ENCODE assay signal across 20 cellular contexts in the genomic region with DNA sequence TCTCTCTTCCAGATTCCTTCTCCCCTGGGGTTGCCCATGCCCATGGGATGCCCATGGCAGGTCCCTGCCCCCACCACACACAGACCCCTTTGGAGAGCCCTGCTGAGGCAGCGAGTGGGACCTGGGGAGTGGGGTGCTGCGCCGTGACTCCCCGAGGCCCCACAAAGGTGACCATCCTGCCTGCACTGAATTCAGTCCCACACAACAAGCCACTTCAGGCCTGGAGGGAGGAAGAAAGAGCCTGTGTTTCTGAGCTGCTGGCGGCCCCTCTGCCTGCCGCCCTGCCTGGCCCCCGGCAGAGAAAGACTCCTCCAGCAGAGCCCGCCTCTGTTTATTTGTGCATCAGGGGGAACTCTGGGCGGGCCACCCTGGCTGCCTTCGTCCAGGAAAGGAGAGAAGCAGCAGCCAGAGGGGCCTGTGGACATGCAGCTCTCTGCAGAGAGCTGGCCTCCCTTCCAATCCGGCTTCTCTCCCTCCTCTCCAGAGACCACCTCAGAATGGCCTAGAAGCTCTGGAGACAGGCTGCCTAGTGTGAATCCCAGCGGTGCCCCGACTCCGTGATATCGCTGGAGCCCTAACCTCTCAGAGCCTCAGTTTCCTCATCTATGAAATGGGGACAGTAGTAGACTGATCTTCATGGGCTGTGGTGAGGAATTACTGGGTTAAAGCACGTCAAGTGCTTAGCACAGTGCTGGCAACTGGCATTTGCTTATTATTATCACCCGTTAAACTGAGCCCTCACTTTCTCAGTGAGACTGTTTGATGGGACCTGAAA.
"Had no signal": no experiment of that assay in that cellular context is flagged by ENCODE, and none has a peak within 500 bp of the region (broad histone marks: within the 10 kb centered on the region; RNA-seq: fewer than 3 reads in every experiment).

No MANE protein-coding gene starts in this region.

- H3K4me1 ChIP-seq: body of pancreas, pancreas, thyroid gland had no signal

- ATAC-seq: activated CD8-positive, alpha-beta memory T cell treated with anti-CD3 and anti-CD28 coated beads, Interleukin-2, amount 10 ng/mL, durations not matched to agents 7 days and 5 days; body of pancreas; left colon; pancreas; stimulated activated memory B cell treated with anti-CD40 and anti-IgM and Interleukin-4, amounts not matched to agents 10 μg/mL and 1 μg/mL and 100 μg/mL, for 72 hours had no signal

- DNase-seq: activated CD4-positive, alpha-beta memory T cell treated with anti-CD3 and anti-CD28 coated beads for 36 hours; activated CD8-positive, alpha-beta memory T cell treated with anti-CD3 and anti-CD28 coated beads, Interleukin-2, amount 10 ng/mL, durations not matched to agents 7 days and 5 days; activated naive CD4-positive, alpha-beta T cell treated with anti-CD3 and anti-CD28 coated beads for 36 hours; activated T-cell treated with anti-CD3 and anti-CD28 coated beads, Interleukin-2, amount 50 U/mL, for 1 hour; body of pancreas; central memory CD4-positive, alpha-beta T cell; erythroblast; foreskin melanocyte; hippocampal formation; left colon; spleen; stimulated activated CD4-positive, alpha-beta T cell treated with anti-CD3 and anti-CD28 coated beads, Interleukin-4, amount 100 ng/mL, for 4 hours; SW 1271; T-helper 2 cell; thyroid gland had no signal

- H3K4me3 ChIP-seq: body of pancreas, pancreas, spleen, thyroid gland had no signal

- H3K27ac ChIP-seq: body of pancreas, neutrophil, pancreas, spleen, thyroid gland, VCaP had no signal

- H3K36me3 ChIP-seq: neutrophil, pancreas, spleen, thyroid gland had no signal

- H3K4me3 Mint-ChIP-seq: activated CD4-positive, alpha-beta memory T cell treated with anti-CD3 and anti-CD28 coated beads for 36 hours; activated CD8-positive, alpha-beta memory T cell treated with anti-CD3 and anti-CD28 coated beads, Interleukin-2, amount 10 ng/mL, durations not matched to agents 7 days and 5 days; activated naive CD4-positive, alpha-beta T cell treated with anti-CD3 and anti-CD28 coated beads for 36 hours; stimulated activated memory B cell treated with anti-CD40 and anti-IgM and Interleukin-4, amounts not matched to agents 10 μg/mL and 1 μg/mL and 100 μg/mL, for 72 hours had no signal

- H3K36me3 Mint-ChIP-seq: activated CD4-positive, alpha-beta memory T cell treated with anti-CD3 and anti-CD28 coated beads for 36 hours; activated CD8-positive, alpha-beta memory T cell treated with anti-CD3 and anti-CD28 coated beads, Interleukin-2, amount 10 ng/mL, durations not matched to agents 7 days and 5 days; stimulated activated memory B cell treated with anti-CD40 and anti-IgM and Interleukin-4, amounts not matched to agents 10 μg/mL and 1 μg/mL and 100 μg/mL, for 72 hours had no signal

- H3K27ac Mint-ChIP-seq: activated CD4-positive, alpha-beta memory T cell treated with anti-CD3 and anti-CD28 coated beads for 36 hours; activated CD8-positive, alpha-beta memory T cell treated with anti-CD3 and anti-CD28 coated beads, Interleukin-2, amount 10 ng/mL, durations not matched to agents 7 days and 5 days; activated naive CD4-positive, alpha-beta T cell treated with anti-CD3 and anti-CD28 coated beads for 36 hours; activated T-helper 2 cell treated with anti-CD3 and anti-CD28 coated beads, Interferon-gamma antibody, Interleukin-2, Interleukin-4, amounts not matched to agents 10 μg/mL and 5 μg/mL and 100 μg/mL, durations not matched to agents 14 hours and 24 hours and 36 hours; stimulated activated memory B cell treated with anti-CD40 and anti-IgM and Interleukin-4, amounts not matched to agents 10 μg/mL and 1 μg/mL and 100 μg/mL, for 72 hours had no signal

- H3K27me3 ChIP-seq: body of pancreas, neutrophil, pancreas, thyroid gland had no signal

- H3K4me1 Mint-ChIP-seq: activated CD8-positive, alpha-beta memory T cell treated with anti-CD3 and anti-CD28 coated beads, Interleukin-2, amount 10 ng/mL, durations not matched to agents 7 days and 5 days; stimulated activated memory B cell treated with anti-CD40 and anti-IgM and Interleukin-4, amounts not matched to agents 10 μg/mL and 1 μg/mL and 100 μg/mL, for 72 hours had no signal

- H3K27me3 Mint-ChIP-seq: activated CD4-positive, alpha-beta memory T cell treated with anti-CD3 and anti-CD28 coated beads for 36 hours had no signal

- H3K9me3 ChIP-seq: body of pancreas, neutrophil, pancreas, spleen, thyroid gland had no signal

- H3K9me3 Mint-ChIP-seq: activated CD4-positive, alpha-beta memory T cell treated with anti-CD3 and anti-CD28 coated beads for 36 hours; activated naive CD4-positive, alpha-beta T cell treated with anti-CD3 and anti-CD28 coated beads for 36 hours; activated T-helper 2 cell treated with anti-CD3 and anti-CD28 coated beads, Interferon-gamma antibody, Interleukin-2, Interleukin-4, amounts not matched to agents 10 μg/mL and 5 μg/mL and 100 μg/mL, durations not matched to agents 14 hours and 24 hours and 36 hours; stimulated activated memory B cell treated with anti-CD40 and anti-IgM and Interleukin-4, amounts not matched to agents 10 μg/mL and 1 μg/mL and 100 μg/mL, for 72 hours had no signal
